15 cellular contexts compared by ENCODE assay signal in the genomic region with DNA sequence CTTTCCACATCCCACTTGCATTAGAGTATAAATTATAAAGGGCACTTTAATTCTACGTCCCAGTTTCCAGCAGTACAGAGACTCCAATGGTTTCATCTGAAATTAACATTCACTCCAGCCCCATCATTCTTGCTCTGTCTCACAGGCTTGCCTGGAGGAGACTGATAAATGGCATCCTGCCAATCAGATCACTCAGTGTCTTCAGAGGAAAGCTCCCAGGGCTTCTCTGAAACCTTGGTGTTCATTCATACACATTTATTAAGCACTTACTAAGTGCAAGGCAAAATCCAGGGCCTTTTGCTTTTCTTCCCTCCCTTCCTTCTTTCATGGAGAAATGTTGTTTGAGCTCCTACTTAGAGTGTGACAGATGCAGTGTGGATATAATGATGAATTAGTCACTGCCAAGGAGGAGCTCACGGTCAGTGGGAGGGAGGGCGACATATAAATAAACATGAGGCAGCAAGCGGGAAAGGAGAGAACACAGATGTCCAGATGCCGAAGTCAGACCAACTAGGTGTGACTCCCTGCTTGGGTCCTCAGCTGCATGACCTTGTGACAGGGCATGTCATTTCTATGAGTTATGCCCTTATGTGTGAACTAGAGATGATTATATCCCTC.
DNase-seq lines count a peak whose midpoint lies in the region; ATAC-seq and TF ChIP-seq lines count a peak whose summit lies in the region.
"Had no signal": no experiment of that assay in that cellular context is flagged by ENCODE, and none has a peak within 500 bp of the region (broad histone marks: within the 10 kb centered on the region; RNA-seq: fewer than 3 reads in every experiment).

No MANE protein-coding gene starts in this region.

- H3K27ac Mint-ChIP-seq in activated T-helper 17 cell treated with anti-CD3 and anti-CD28 coated beads, Interleukin-2, amount 50 U/mL, for 72 hours, result peak overlapping the region; percentile 78
- H3K27ac Mint-ChIP-seq: B cell had no signal

- no peaks in the 10 kb centered on the region for H3K9me3 ChIP-seq in left ventricle myocardium inferior (replicated peaks)
- H3K9me3 ChIP-seq: heart right ventricle, right lobe of liver, testis had no signal

- H3K4me1 Mint-ChIP-seq in activated T-helper 17 cell treated with anti-CD3 and anti-CD28 coated beads, Interleukin-2, amount 50 U/mL, for 72 hours, result peaks cover 20% of the 10 kb centered on the region
- H3K4me1 Mint-ChIP-seq: B cell had no signal

- no peaks in the 10 kb centered on the region for H3K9me3 Mint-ChIP-seq in activated T-helper 17 cell treated with anti-CD3 and anti-CD28 coated beads, Interleukin-2, amount 50 U/mL, for 72 hours
- H3K9me3 Mint-ChIP-seq: activated naive CD8-positive, alpha-beta T cell treated with anti-CD3 and anti-CD28 coated beads for 36 hours had no signal

- peak; percentile 60 for DNase-seq in DMS53 (lab: John Stamatoyannopoulos, UW)
- peak; percentile 34 for DNase-seq in H4 (ENCODE audit: low spot score)
- DNase-seq in left kidney (ENCODE audit: low read depth, low spot score), result peak; percentile 57
- DNase-seq in pons (ENCODE audit: low spot score), result no peak
- DNase-seq in left ventricle myocardium inferior, result no peak
- no peak for DNase-seq in middle frontal gyrus (ENCODE audit: extremely low spot score, low spot score)
- DNase-seq: activated CD4-positive, alpha-beta T cell treated with anti-CD3 and anti-CD28 coated beads for 4 hours; activated naive CD8-positive, alpha-beta T cell treated with anti-CD3 and anti-CD28 coated beads for 36 hours; heart right ventricle; IMR-90; PC-9; right lobe of liver; testis had no signal

- intact Hi-C loops in left ventricle myocardium inferior (cut with micrococcal nuclease), result no loop called here

- TF ChIP-seq CTCF in left ventricle myocardium inferior (IDR thresholded peaks at IDR 0.05; ENCODE audit: borderline replicate concordance), result no peak

- peaks cover 5% of the 10 kb centered on the region for H3K27me3 Mint-ChIP-seq in activated T-helper 17 cell treated with anti-CD3 and anti-CD28 coated beads, Interleukin-2, amount 50 U/mL, for 72 hours
- H3K27me3 Mint-ChIP-seq: activated naive CD8-positive, alpha-beta T cell treated with anti-CD3 and anti-CD28 coated beads for 36 hours had no signal

- H3K27ac ChIP-seq in left ventricle myocardium inferior (replicated peaks), result no peak overlapping the region
- H3K27ac ChIP-seq: heart right ventricle, PC-9, right lobe of liver, testis had no signal

- H3K4me1 ChIP-seq in left ventricle myocardium inferior, result no peaks in the 10 kb centered on the region
- H3K4me1 ChIP-seq: testis had no signal

- no peak for ATAC-seq in activated T-helper 17 cell treated with anti-CD3 and anti-CD28 coated beads, Interleukin-2, amount 50 U/mL, for 72 hours (replicated peaks)
- ATAC-seq: heart right ventricle, right lobe of liver had no signal

- H3K27me3 ChIP-seq in left ventricle myocardium inferior (ENCODE audit: low read depth), result no peaks in the 10 kb centered on the region
- H3K27me3 ChIP-seq: heart right ventricle, right lobe of liver, testis had no signal

- H3K4me3 ChIP-seq in left ventricle myocardium inferior, result no peak overlapping the region
- H3K4me3 ChIP-seq: heart right ventricle, PC-9, right lobe of liver, testis had no signal

- no peaks in the 10 kb centered on the region for H3K36me3 ChIP-seq in left ventricle myocardium inferior
- H3K36me3 ChIP-seq: heart right ventricle, right lobe of liver had no signal

- H3K4me3 Mint-ChIP-seq in activated T-helper 17 cell treated with anti-CD3 and anti-CD28 coated beads, Interleukin-2, amount 50 U/mL, for 72 hours, result no peak overlapping the region
- H3K4me3 Mint-ChIP-seq: activated naive CD8-positive, alpha-beta T cell treated with anti-CD3 and anti-CD28 coated beads for 36 hours; B cell had no signal

- no peaks in the 10 kb centered on the region for H3K36me3 Mint-ChIP-seq in activated T-helper 17 cell treated with anti-CD3 and anti-CD28 coated beads, Interleukin-2, amount 50 U/mL, for 72 hours (ENCODE audit: low read depth)
- H3K36me3 Mint-ChIP-seq: activated naive CD8-positive, alpha-beta T cell treated with anti-CD3 and anti-CD28 coated beads for 36 hours had no signal

Comparison
In these comparisons a context has a peak if more than half of its experiments do, and no peak if none do; other contexts are left out.
1. DNase-seq: peak in DMS53 (single experiment), H4 (single experiment) and left kidney (single experiment); none in pons (single experiment), left ventricle myocardium inferior (single experiment) and middle frontal gyrus (single experiment).